Comparison of ENCODE assay signal across 17 cellular contexts in the genomic region with DNA sequence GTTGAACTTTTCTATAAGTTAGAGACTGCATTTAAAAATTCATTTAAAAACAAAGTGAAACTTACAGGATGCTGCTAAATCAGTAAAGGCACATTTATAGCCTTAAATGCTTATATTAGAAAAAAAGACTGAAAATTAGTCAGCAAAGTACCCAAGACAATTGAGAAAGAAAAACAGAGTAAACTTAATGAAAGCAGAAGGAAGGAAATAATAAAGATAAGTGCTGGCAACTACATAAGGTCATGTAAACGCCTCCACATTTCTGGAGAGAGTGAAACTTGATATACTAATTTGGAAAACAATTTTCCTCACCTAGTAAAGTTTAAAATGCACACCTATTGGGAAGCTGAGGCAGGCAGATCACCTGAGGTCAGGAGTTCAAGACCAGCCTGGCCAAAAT. TPM values are rescaled to one million over a fixed set of nuclear protein-coding genes. Genes with fewer than 3 reads are reported as not detected.
"Had no signal": no experiment of that assay in that cellular context is flagged by ENCODE, and none has a peak within 500 bp of the region (broad histone marks: within the 10 kb centered on the region; RNA-seq: fewer than 3 reads in every experiment).

No MANE protein-coding gene starts in this region.

- DNase-seq: activated CD4-positive, alpha-beta memory T cell treated with anti-CD3 and anti-CD28 coated beads for 36 hours; activated gamma-delta T cell; activated naive CD8-positive, alpha-beta T cell treated with anti-CD3 and anti-CD28 coated beads for 36 hours; activated T-cell treated with anti-CD3 and anti-CD28 coated beads, Interleukin-2, amount 50 U/mL, for 48 hours; caudate nucleus; effector memory CD8-positive, alpha-beta T cell; heart left ventricle; left lung; pancreas; stimulated activated CD4-positive, alpha-beta T cell treated with anti-CD3 and anti-CD28 coated beads, Interleukin-4, amount 100 ng/mL, for 4 hours; stimulated activated naive CD8-positive, alpha-beta T cell treated with anti-CD3 and anti-CD28 coated beads, Interleukin-15, amount 100 ng/mL, for 72 hours; T-cell; T1000; testis; uterus had no signal

- H3K27ac ChIP-seq: heart left ventricle, left lung, pancreas, testis, uterus had no signal

- H3K27me3 ChIP-seq: testis, uterus had no signal

- H3K4me3 ChIP-seq: heart left ventricle, left lung, pancreas, testis, uterus had no signal

- H3K36me3 ChIP-seq: heart left ventricle, left lung, pancreas, uterus had no signal

- ATAC-seq: effector memory CD8-positive, alpha-beta T cell; heart left ventricle; left lung; pancreas; stimulated activated naive CD8-positive, alpha-beta T cell treated with anti-CD3 and anti-CD28 coated beads, Interleukin-15, amount 100 ng/mL, for 72 hours; T-cell had no signal

- FAIRE-seq: islet of Langerhans, pancreas had no signal

- H3K9me3 ChIP-seq: heart left ventricle, left lung, pancreas, testis, uterus had no signal

- H3K4me1 ChIP-seq: heart left ventricle, left lung, pancreas, testis, uterus had no signal

RNA-seq across cellular contexts. Expression of a gene that starts 58.2 kb away (rescaled TPM):
- total RNA-seq: activated CD4-positive, alpha-beta memory T cell treated with anti-CD3 and anti-CD28 coated beads for 36 hours; activated naive CD8-positive, alpha-beta T cell treated with anti-CD3 and anti-CD28 coated beads for 36 hours; epithelial cell of proximal tubule; T-cell had no signal
